ENCODE assay signal across 24 cellular contexts in genomic region chr14:56515739-56516138, GRCh38.
"Had no signal": no experiment of that assay in that cellular context is flagged by ENCODE, and none has a peak within 500 bp of the region (broad histone marks: within the 10 kb centered on the region; RNA-seq: fewer than 3 reads in every experiment).

No MANE protein-coding gene starts in this region.

- ATAC-seq: body of pancreas, T-cell had no signal

- H3K9me3 ChIP-seq: body of pancreas had no signal

- H3K4me2 ChIP-seq: KMS-11 had no signal

- FAIRE-seq: bronchial epithelial cell, TTC549 had no signal

- H3K27ac ChIP-seq: body of pancreas, KMS-11, SK-N-MC, VCaP had no signal

- H3K27ac Mint-ChIP-seq: activated T-helper 1 cell treated with anti-CD3 and anti-CD28 coated beads, Interleukin-12 subunit alpha, Interleukin-12 subunit beta, Interleukin-2, Interleukin-4 antibody, amounts not matched to agents 30 ng/mL and 10 ng/mL and 1 ng/mL, durations not matched to agents 14 hours and 24 hours and 36 hours; T-cell had no signal

- H3K4me1 Mint-ChIP-seq: T-cell had no signal

- DNase-seq: activated CD4-positive, alpha-beta T cell treated with anti-CD3 and anti-CD28 coated beads for 48 hours; activated CD4-positive, alpha-beta T cell treated with anti-CD3 and anti-CD28 coated beads, Interleukin-2, amount 50 U/mL, for 4 hours; activated effector memory CD4-positive, alpha-beta T cell treated with anti-CD3 and anti-CD28 coated beads, Interleukin-2, amount 50 U/mL, for 16 hours; activated naive CD4-positive, alpha-beta T cell treated with anti-CD3 and anti-CD28 coated beads, Interleukin-2, amount 50 U/mL, for 16 hours; aorta; body of pancreas; central memory CD4-positive, alpha-beta T cell; cortex of kidney; NCI-H1092; NCI-H1930; NCI-H2171 treated with DMSO at 0.1 percent for 48 hours; NCI-H226; NCI-H526; NCI-H774; SIG-M5; T-cell; T-helper 2 cell; T1000 had no signal

- H3K4me3 Mint-ChIP-seq: activated T-helper 1 cell treated with anti-CD3 and anti-CD28 coated beads, Interleukin-12 subunit alpha, Interleukin-12 subunit beta, Interleukin-2, Interleukin-4 antibody, amounts not matched to agents 30 ng/mL and 10 ng/mL and 1 ng/mL, durations not matched to agents 14 hours and 24 hours and 36 hours; T-cell had no signal

- H3K9me3 Mint-ChIP-seq: activated T-helper 1 cell treated with anti-CD3 and anti-CD28 coated beads, Interleukin-12 subunit alpha, Interleukin-12 subunit beta, Interleukin-2, Interleukin-4 antibody, amounts not matched to agents 30 ng/mL and 10 ng/mL and 1 ng/mL, durations not matched to agents 14 hours and 24 hours and 36 hours; T-cell had no signal

- H3K27me3 ChIP-seq: body of pancreas had no signal

- H3K4me1 ChIP-seq: body of pancreas had no signal

- H3K36me3 Mint-ChIP-seq: T-cell had no signal

- H3K9ac ChIP-seq: KMS-11 had no signal

- H3K4me3 ChIP-seq: body of pancreas, SK-N-MC had no signal
